18 cellular contexts compared by ENCODE assay signal in genomic region chr2:166960702-166961101, GRCh38.
"Had no signal": no experiment of that assay in that cellular context is flagged by ENCODE, and none has a peak within 500 bp of the region (broad histone marks: within the 10 kb centered on the region; RNA-seq: fewer than 3 reads in every experiment).

No MANE protein-coding gene starts in this region.

- H3K36me3 Mint-ChIP-seq: naive thymus-derived CD4-positive, alpha-beta T cell had no signal

- H3K27ac ChIP-seq: ovary, right atrium auricular region, stomach had no signal

- H3K27me3 ChIP-seq: heart left ventricle, ovary, right atrium auricular region, stomach had no signal

- H3K36me3 ChIP-seq: heart left ventricle, ovary, right atrium auricular region, stomach had no signal

- H3K4me3 ChIP-seq: heart left ventricle, lung, ovary, right atrium auricular region, stomach had no signal

- ATAC-seq: esophagus mucosa; left lobe of liver; naive thymus-derived CD4-positive, alpha-beta T cell had no signal

- DNase-seq: effector memory CD4-positive, alpha-beta T cell; heart left ventricle; hippocampal formation; mesendoderm; naive thymus-derived CD4-positive, alpha-beta T cell; ovary; small intestine; stimulated activated CD4-positive, alpha-beta T cell treated with anti-CD3 and anti-CD28 coated beads, Interleukin-12 subunit alpha, Interleukin-12 subunit beta, amount 100 ng/mL, for 4 hours; stimulated activated naive CD4-positive, alpha-beta T cell; stomach; substantia nigra; trophoblast cell had no signal

- H3K4me3 Mint-ChIP-seq: naive thymus-derived CD4-positive, alpha-beta T cell had no signal

- H3K9me3 ChIP-seq: heart left ventricle, ovary, right atrium auricular region, stomach had no signal

- FAIRE-seq: endometrium, frontal cortex, small intestine had no signal

- H3K27ac Mint-ChIP-seq: naive thymus-derived CD4-positive, alpha-beta T cell had no signal
